In the genomic region with DNA sequence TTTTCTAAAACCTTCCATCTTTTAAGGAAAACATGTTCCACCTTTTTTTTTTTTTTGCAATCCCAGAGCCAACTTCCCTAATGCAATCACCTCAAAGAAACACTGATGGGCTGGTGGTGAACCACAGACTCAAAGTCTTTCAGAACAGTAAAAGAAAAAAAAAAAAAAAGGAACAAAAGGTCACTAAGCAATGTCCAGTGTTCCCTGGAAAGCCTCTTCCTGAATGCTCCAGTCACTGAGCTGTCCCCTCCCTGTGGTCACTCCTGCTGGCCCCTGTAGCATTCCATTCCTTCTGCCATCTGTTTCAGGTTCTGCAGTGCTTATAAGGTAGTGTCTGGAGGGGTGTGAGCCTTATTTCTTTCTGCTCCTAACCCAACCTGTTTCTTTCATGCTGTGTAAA, we compare ENCODE assay signal across 14 cellular contexts. TPM values are rescaled to one million over a fixed set of nuclear protein-coding genes. Genes with fewer than 3 reads are reported as not detected.
A peak's percentile ranks its signal among the peaks of the same experiment; 100 is the strongest.
DNase-seq lines count a peak whose midpoint lies in the region; ATAC-seq and TF ChIP-seq lines count a peak whose summit lies in the region.
"Had no signal": no experiment of that assay in that cellular context is flagged by ENCODE, and none has a peak within 500 bp of the region (broad histone marks: within the 10 kb centered on the region; RNA-seq: fewer than 3 reads in every experiment).

No MANE protein-coding gene starts in this region.

- H3K27me3 ChIP-seq in Peyer's patch: no peaks in the 10 kb centered on the region
- no peaks in the 10 kb centered on the region for H3K27me3 ChIP-seq in mammary epithelial cell (ENCODE audit: insufficient read depth, low read length)

- H3K4me1 ChIP-seq in Peyer's patch (peaks cover 0 to 14% (median 4%) of the 10 kb centered on the region in 4 donors), mammary epithelial cell (ENCODE audit: insufficient read depth, low read length) (no peaks in the 10 kb centered on the region)

- no peaks in the 10 kb centered on the region for H3K79me2 ChIP-seq in mammary epithelial cell (ENCODE audit: insufficient read depth, low read length)

- H3K9me3 ChIP-seq in Peyer's patch (no peaks in the 10 kb centered on the region), mammary epithelial cell (replicated peaks; ENCODE audit: insufficient read depth, low read length) (no peaks in the 10 kb centered on the region)

- H4K20me1 ChIP-seq in mammary epithelial cell (ENCODE audit: insufficient read depth, low read length): no peaks in the 10 kb centered on the region

- dilution Hi-C loops in mammary epithelial cell (cut with HindIII; ENCODE audit: low sequenced_read_pairs): no loop called here

- H3K9ac ChIP-seq in mammary epithelial cell (ENCODE audit: insufficient read depth, low read length): no peak overlapping the region

- BruUV-seq in mammary epithelial cell (replicated peaks; lab: Mats Ljungman, UMichigan): no TSS peak

- in situ Hi-C loops in mammary epithelial cell (cut with MboI; ENCODE audit: low sequenced_read_pairs in 2 of 2): no loop called here

- peak; percentile 12 for DNase-seq in CMK (ENCODE audit: low read depth)
- DNase-seq in MV-4-11 (lab: John Stamatoyannopoulos, UW): peak; percentile 71
- DNase-seq in cerebellum (ENCODE audit: low spot score): peak; percentile 61
- DNase-seq in renal cortical epithelial cell (ENCODE audit: low read depth): peak; percentile 84
- no peak for DNase-seq in Peyer's patch
- DNase-seq in mammary epithelial cell: no peak
- DNase-seq in activated CD4-positive, alpha-beta T cell treated with anti-CD3 and anti-CD28 coated beads, Interleukin-2, amount 50 U/mL, for 4 hours: no peak
- DNase-seq: activated CD4-positive, alpha-beta T cell treated with anti-CD3 and anti-CD28 coated beads, Interleukin-2, amount 10 ng/mL, durations not matched to agents 24 days and 14 days; effector memory CD4-positive, alpha-beta T cell; H7; posterior cingulate gyrus; T-helper 2 cell had no signal

- intact Hi-C loops in mammary epithelial cell (cut with micrococcal nuclease): no loop called here

- H3K27ac ChIP-seq in Peyer's patch (no peak overlapping the region), mammary epithelial cell (ENCODE audit: insufficient read depth, low read depth, low read length) (no peak overlapping the region)
- H3K27ac ChIP-seq: C4-2B had no signal

- H3K36me3 ChIP-seq in Peyer's patch: peaks cover 0 to 20% (median 0%) of the 10 kb centered on the region in 3 donors
- peaks cover 23% of the 10 kb centered on the region for H3K36me3 ChIP-seq in mammary epithelial cell (ENCODE audit: insufficient read depth, low read length)

- no peak overlapping the region for H2AFZ ChIP-seq in mammary epithelial cell (ENCODE audit: low read depth, low read length)

- TF ChIP-seq CTCF in Peyer's patch (IDR thresholded peaks at IDR 0.05) (no peak), mammary epithelial cell (conservative IDR thresholded peaks at IDR 0.05 in 1 of 2, IDR thresholded peaks at IDR 0.05 in 1 of 2; ENCODE audit: extremely low read depth in 1 of 2, insufficient read depth in 1 of 2, low read depth in 1 of 2, low read length in 2 of 2) (no peak)

- no peak for TF ChIP-seq POLR2A in Peyer's patch (IDR thresholded peaks at IDR 0.05)

- CTCF ChIA-PET in mammary epithelial cell (lab: Charles Lee; ENCODE audit: low non-redundant PET): no interaction called here

- H3K4me3 ChIP-seq in Peyer's patch (no peak overlapping the region), mammary epithelial cell (replicated peaks in 1 of 3; ENCODE audit: insufficient read depth in 1 of 3, low read depth in 2 of 3, low read length in 3 of 3) (no peak overlapping the region)

- no peak for ATAC-seq in GM18873 (IDR thresholded peaks at IDR 0.05; ENCODE audit: low FRiP score, unreplicated experiment)

- no peak overlapping the region for H3K4me2 ChIP-seq in mammary epithelial cell (ENCODE audit: insufficient read depth, low read depth, low read length)

RNA-seq across cellular contexts. Expression of a gene that starts 53.3 kb away (rescaled TPM):
- 32.6 TPM for total RNA-seq in cerebellum
- total RNA-seq in renal cortical epithelial cell: 78.8 and 97.2 TPM in 2 replicates
- 10 to 100 TPM; 27.5 to 54.5 (median 42.8) TPM for total RNA-seq in Peyer's patch
- 10 to 100 TPM; 52.2 to 62.5 TPM for total RNA-seq in mammary epithelial cell
- 44.5 TPM for polyA plus RNA-seq in mammary epithelial cell
- 90.5 TPM for polyA minus RNA-seq in mammary epithelial cell

RNA-seq across cellular contexts. Expression of a gene that starts 53.5 kb away (rescaled TPM):
- 9.3 TPM for total RNA-seq in cerebellum
- total RNA-seq in renal cortical epithelial cell: 3.0 and 14.0 TPM in 2 replicates
- 1 to 10 TPM in 1 of 4 donors, under 1 TPM in 3; 0.53 to 1.2 (median 0.88) TPM for total RNA-seq in Peyer's patch
- total RNA-seq in mammary epithelial cell: 1 to 10 TPM; 4.9 to 8.8 TPM
- 1.0 TPM for polyA plus RNA-seq in mammary epithelial cell
- polyA minus RNA-seq in mammary epithelial cell: 13.3 TPM

Comparison
In these comparisons a context has a peak if more than half of its experiments do, and no peak if none do; other contexts are left out.
1. DNase-seq: peak in CMK (single experiment), MV-4-11 (single experiment), cerebellum (single experiment) and renal cortical epithelial cell (single experiment); none in Peyer's patch (0 of 3), mammary epithelial cell (single experiment) and activated CD4-positive, alpha-beta T cell treated with anti-CD3 and anti-CD28 coated beads, Interleukin-2, amount 50 U/mL, for 4 hours (0 of 2).